11 cellular contexts compared by ENCODE assay signal in genomic region chr13:66689628-66690027, GRCh38.
A peak's percentile ranks its signal among the peaks of the same experiment; 100 is the strongest.
DNase-seq lines count a peak whose midpoint lies in the region; TF ChIP-seq lines count a peak whose summit lies in the region.
"Had no signal": no experiment of that assay in that cellular context is flagged by ENCODE, and none has a peak within 500 bp of the region (broad histone marks: within the 10 kb centered on the region; RNA-seq: fewer than 3 reads in every experiment).

No MANE protein-coding gene starts in this region.

- TF ChIP-seq CTCF in fibroblast of mammary gland (conservative IDR thresholded peaks at IDR 0.05; ENCODE audit: control insufficient read depth, insufficient read depth, low read depth, low read length): peak; percentile 33

- peak; percentile 25 for DNase-seq in NCI-H1105 treated with DMSO at 0.1 percent for 48 hours (lab: John Stamatoyannopoulos, UW)
- no peak for DNase-seq in NCI-H1105 (lab: John Stamatoyannopoulos, UW)
- peak; percentile 56 for DNase-seq in OCI-M1 (lab: John Stamatoyannopoulos, UW)
- DNase-seq in fibroblast of mammary gland (ENCODE audit: low read depth): peak; percentile 37
- DNase-seq in putamen (ENCODE audit: low spot score): peak; percentile 58
- no peak for DNase-seq in NCI-H2196 (lab: John Stamatoyannopoulos, UW; ENCODE audit: unreplicated experiment)
- no peak for DNase-seq in NCI-H128 (lab: John Stamatoyannopoulos, UW; ENCODE audit: unreplicated experiment)
- no peak for DNase-seq in hepatic stellate cell (ENCODE audit: low spot score)
- DNase-seq: foreskin melanocyte, trophoblast cell had no signal

- no peak overlapping the region for H3K4me3 ChIP-seq in fibroblast of mammary gland (ENCODE audit: control insufficient read depth, low read depth, low read length)
- H3K4me3 ChIP-seq: skin epidermis had no signal

Comparison
In these comparisons a context has a peak if more than half of its experiments do, and no peak if none do; other contexts are left out.
1. DNase-seq: peak in NCI-H1105 treated with DMSO at 0.1 percent for 48 hours (single experiment), OCI-M1 (single experiment), fibroblast of mammary gland (single experiment) and putamen (single experiment); none in NCI-H1105 (single experiment), NCI-H2196 (single experiment), NCI-H128 (single experiment) and hepatic stellate cell (single experiment).